In the genomic region with DNA sequence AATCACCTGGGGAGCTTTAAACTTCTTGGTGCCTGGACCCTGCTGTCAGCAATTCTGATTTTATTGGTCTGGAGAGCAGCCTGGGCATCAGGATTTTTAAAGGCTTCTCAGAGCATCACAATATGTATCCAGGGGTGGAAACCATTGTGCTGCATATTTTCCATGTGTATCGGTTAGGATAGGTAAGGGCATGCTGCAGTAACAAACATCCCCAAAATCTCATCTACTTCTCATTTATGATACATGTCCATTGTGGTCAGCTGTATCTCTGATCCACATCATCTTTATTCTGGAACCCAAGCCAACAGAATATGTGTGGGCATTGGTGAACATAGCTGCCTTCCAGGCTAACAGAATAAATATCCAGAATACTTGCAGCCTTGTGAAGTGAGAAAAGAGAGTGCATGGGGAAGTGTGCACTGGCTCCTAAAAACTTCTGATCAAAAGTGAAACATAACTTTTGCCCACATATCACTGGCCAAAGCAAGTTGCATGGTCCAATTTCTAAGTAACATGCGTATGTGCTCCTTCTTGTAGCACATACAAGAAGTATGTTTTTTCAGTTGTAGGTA, we compare ENCODE assay signal across 21 cellular contexts.
DNase-seq lines count a peak whose midpoint lies in the region; ATAC-seq, FAIRE-seq and TF ChIP-seq lines count a peak whose summit lies in the region.
"Had no signal": no experiment of that assay in that cellular context is flagged by ENCODE, and none has a peak within 500 bp of the region (broad histone marks: within the 10 kb centered on the region; RNA-seq: fewer than 3 reads in every experiment).

No MANE protein-coding gene starts in this region.

- H4K8ac ChIP-seq in trophoblast cell (ENCODE audit: low read depth, low read length) = no peak overlapping the region

- no peak overlapping the region for H3K18ac ChIP-seq in trophoblast cell (ENCODE audit: low read length)

- no peak overlapping the region for H3K14ac ChIP-seq in trophoblast cell (ENCODE audit: low read length)

- H4K91ac ChIP-seq in trophoblast cell (ENCODE audit: low read depth, low read length) = peak overlapping the region; percentile 8

- H4K20me1 ChIP-seq in GM23248 (ENCODE audit: insufficient read depth) = no peaks in the 10 kb centered on the region
- H4K20me1 ChIP-seq in mammary epithelial cell (ENCODE audit: insufficient read depth, low read length) = no peaks in the 10 kb centered on the region
- H4K20me1 ChIP-seq: BLaER1 had no signal

- no peak overlapping the region for H3K23ac ChIP-seq in trophoblast cell (ENCODE audit: low read length)

- TF ChIP-seq CTCF in RWPE2 (IDR thresholded peaks at IDR 0.05; ENCODE audit: poor library complexity, severe bottlenecking) (no peak), mammary epithelial cell (conservative IDR thresholded peaks at IDR 0.05 in 1 of 2, IDR thresholded peaks at IDR 0.05 in 1 of 2; ENCODE audit: extremely low read depth in 1 of 2, insufficient read depth in 1 of 2, low read depth in 1 of 2, low read length in 2 of 2) (no peak)

- H3K4me3 ChIP-seq in right cardiac atrium (ENCODE audit: low read length) (no peak overlapping the region), RWPE2 (ENCODE audit: severe bottlenecking) (no peak overlapping the region), trophoblast cell (ENCODE audit: low read depth, low read length) (no peak overlapping the region), GM23248 (no peak overlapping the region), mammary epithelial cell (replicated peaks in 1 of 3; ENCODE audit: insufficient read depth in 1 of 3, low read depth in 2 of 3, low read length in 3 of 3) (no peak overlapping the region)
- H3K4me3 ChIP-seq: BLaER1, GM23338 had no signal

- peaks cover 8% of the 10 kb centered on the region for H3K79me1 ChIP-seq in trophoblast cell (ENCODE audit: low read length)

- no peaks in the 10 kb centered on the region for H3K4me1 ChIP-seq in right cardiac atrium (ENCODE audit: control insufficient read depth, insufficient read depth, low read length)
- H3K4me1 ChIP-seq in RWPE2 (ENCODE audit: insufficient read depth, poor library complexity, severe bottlenecking) = peaks cover 44% of the 10 kb centered on the region
- H3K4me1 ChIP-seq in trophoblast cell (ENCODE audit: control insufficient read depth in 1 of 2, insufficient read depth in 2 of 2, low read length in 2 of 2) = peaks cover 10 to 16% of the 10 kb centered on the region in 2 experiments
- peaks cover 11% of the 10 kb centered on the region for H3K4me1 ChIP-seq in GM23248 (ENCODE audit: insufficient read depth)
- peaks cover 31% of the 10 kb centered on the region for H3K4me1 ChIP-seq in mammary epithelial cell (ENCODE audit: insufficient read depth, low read length)
- H3K4me1 ChIP-seq: BLaER1 had no signal

- CTCF ChIA-PET in mammary epithelial cell (lab: Charles Lee; ENCODE audit: low non-redundant PET) = no interaction called here

- no peak overlapping the region for H2AK5ac ChIP-seq in trophoblast cell (ENCODE audit: low read length)

- H3K9ac ChIP-seq in trophoblast cell (ENCODE audit: low read length) = no peak overlapping the region
- H3K9ac ChIP-seq in GM23248 = no peak overlapping the region
- H3K9ac ChIP-seq in mammary epithelial cell (ENCODE audit: insufficient read depth, low read length) = no peak overlapping the region
- H3K9ac ChIP-seq: BLaER1 had no signal

- H2AFZ ChIP-seq in trophoblast cell (ENCODE audit: insufficient read depth, low read length, poor library complexity) (no peak overlapping the region), GM23248 (no peak overlapping the region), mammary epithelial cell (ENCODE audit: low read depth, low read length) (no peak overlapping the region)
- H2AFZ ChIP-seq: GM23338 had no signal

- WGBS in right cardiac atrium = 99% methylated on average over 2 of the region's 2 CpGs
- WGBS in trophoblast cell (ENCODE audit: extremely low coverage, insufficient coverage, insufficient read length) = no CpG with 5 or more reads among the region's 2 CpGs
- 98 to 100% methylated on average over 2 of the region's 2 CpGs for WGBS in GM23248 (ENCODE audit: low coverage in 1 of 2, low lambda C conversion rate in 2 of 2, missing lambda C conversion rate in 2 of 2), 2 experiments
- WGBS in mammary epithelial cell (ENCODE audit: low coverage, missing lambda C conversion rate) = 93% methylated on average over 2 of the region's 2 CpGs

- FAIRE-seq in HTR-8/SVneo (lab: Jason Lieb, UNC) = peak; percentile 87
- FAIRE-seq: A204.1, G401.6, GM12892 had no signal

- dilution Hi-C loops in mammary epithelial cell (cut with HindIII; ENCODE audit: low sequenced_read_pairs) = no loop called here

- H3K79me2 ChIP-seq in trophoblast cell (ENCODE audit: control insufficient read depth, insufficient read depth, low read length, poor library complexity) (no peaks in the 10 kb centered on the region), GM23248 (ENCODE audit: insufficient read depth) (no peaks in the 10 kb centered on the region), mammary epithelial cell (ENCODE audit: insufficient read depth, low read length) (no peaks in the 10 kb centered on the region)

- DNase-seq in cardiac septum (ENCODE audit: low spot score) (peak; percentile 15), right cardiac atrium (no peak), HTR-8/SVneo (ENCODE audit: insufficient read length, low spot score) (no peak), RWPE2 (ENCODE audit: low spot score) (no peak), trophoblast cell (no peak), GM23248 (no peak), SW 1271 (lab: John Stamatoyannopoulos, UW) (no peak), mammary epithelial cell (no peak)
- DNase-seq: CD4-positive, CD25-positive, alpha-beta regulatory T cell; CD8-positive, alpha-beta T cell; DMS153; DND-41; H9 had no signal

- in situ Hi-C loops in GM23248 (cut with MboI) (loop anchor here (10.0 kb wide), 1 partner anchor 377 kb away; no protein-coding TSS in a partner anchor), mammary epithelial cell (cut with MboI; ENCODE audit: low sequenced_read_pairs in 2 of 2) (no loop called here)

- ATAC-seq in right cardiac atrium (no peak), RWPE2 (ENCODE audit: low read depth) (no peak)
- ATAC-seq: CD8-positive, alpha-beta T cell; GM23338; HCT116 had no signal

- no peaks in the 10 kb centered on the region for H3K9me2 ChIP-seq in GM23248 (ENCODE audit: insufficient read depth)

- H2BK12ac ChIP-seq in trophoblast cell (ENCODE audit: low read length) = no peak overlapping the region

- H3K27me3 ChIP-seq in right cardiac atrium (ENCODE audit: control insufficient read depth, insufficient read depth) (no peaks in the 10 kb centered on the region), RWPE2 (ENCODE audit: insufficient read depth, poor library complexity, severe bottlenecking) (no peaks in the 10 kb centered on the region), trophoblast cell (ENCODE audit: insufficient read depth, low read length) (no peaks in the 10 kb centered on the region), GM23248 (replicated peaks; ENCODE audit: insufficient read depth) (no peaks in the 10 kb centered on the region), mammary epithelial cell (ENCODE audit: insufficient read depth, low read length) (no peaks in the 10 kb centered on the region)
- H3K27me3 ChIP-seq: BLaER1 had no signal

- no peak overlapping the region for H3K27ac ChIP-seq in right cardiac atrium (ENCODE audit: low read length)
- peak overlapping the region; percentile 63 for H3K27ac ChIP-seq in RWPE2 (ENCODE audit: poor library complexity, severe bottlenecking)
- H3K27ac ChIP-seq in trophoblast cell (ENCODE audit: low read depth, low read length) = no peak overlapping the region
- H3K27ac ChIP-seq in GM23248 = no peak overlapping the region
- H3K27ac ChIP-seq in mammary epithelial cell (ENCODE audit: insufficient read depth, low read depth, low read length) = no peak overlapping the region
- H3K27ac ChIP-seq: 22Rv1, BLaER1, C4-2B had no signal

- no peaks in the 10 kb centered on the region for H3K36me3 ChIP-seq in RWPE2 (ENCODE audit: low read depth)
- H3K36me3 ChIP-seq in trophoblast cell (ENCODE audit: control insufficient read depth in 1 of 2, insufficient read depth in 2 of 2, low read length in 2 of 2) = no peaks in the 10 kb centered on the region
- H3K36me3 ChIP-seq in GM23248 (ENCODE audit: low read depth) = no peaks in the 10 kb centered on the region
- H3K36me3 ChIP-seq in mammary epithelial cell (ENCODE audit: insufficient read depth, low read length) = no peaks in the 10 kb centered on the region
- H3K36me3 ChIP-seq: BLaER1 had no signal

- H4K12ac ChIP-seq in trophoblast cell (ENCODE audit: low read depth, low read length) = no peak overlapping the region

- no TSS peak for BruUV-seq in mammary epithelial cell (replicated peaks; lab: Mats Ljungman, UMichigan)

- no peak overlapping the region for H3K4ac ChIP-seq in trophoblast cell (ENCODE audit: low read depth, low read length)

- H3K9me3 ChIP-seq in right cardiac atrium (ENCODE audit: control insufficient read depth, low read length) = no peaks in the 10 kb centered on the region
- H3K9me3 ChIP-seq in RWPE2 (ENCODE audit: severe bottlenecking) = peaks cover 6% of the 10 kb centered on the region
- H3K9me3 ChIP-seq in trophoblast cell (ENCODE audit: insufficient read depth, low read depth, low read length) = no peaks in the 10 kb centered on the region
- no peaks in the 10 kb centered on the region for H3K9me3 ChIP-seq in GM23248 (ENCODE audit: low read depth)
- H3K9me3 ChIP-seq in mammary epithelial cell (replicated peaks; ENCODE audit: insufficient read depth, low read length) = peaks cover 9% of the 10 kb centered on the region
- H3K9me3 ChIP-seq: BLaER1 had no signal

- intact Hi-C loops in cardiac septum (cut with DNase I) = no loop called here
- intact Hi-C loops in right cardiac atrium (cut with DNase I) = loop anchor here in 1 of 4 donors (10.0 kb wide), 1 partner anchor 377 kb away; no protein-coding TSS in a partner anchor
- intact Hi-C loops in mammary epithelial cell (cut with micrococcal nuclease) = loop anchor here (10.0 kb wide), 1 partner anchor 167 kb away; no protein-coding TSS in a partner anchor

- peak overlapping the region; percentile 3 for H3K4me2 ChIP-seq in trophoblast cell (ENCODE audit: low read length)
- no peak overlapping the region for H3K4me2 ChIP-seq in GM23248 (ENCODE audit: unreplicated experiment)
- H3K4me2 ChIP-seq in mammary epithelial cell (ENCODE audit: insufficient read depth, low read depth, low read length) = no peak overlapping the region
- H3K4me2 ChIP-seq: BLaER1, GM23338 had no signal

- H3F3A ChIP-seq in GM23248 (ENCODE audit: insufficient read depth) = peaks cover 6% of the 10 kb centered on the region; the same call in 1 of the 2 replicates

- H2BK5ac ChIP-seq in trophoblast cell (ENCODE audit: low read depth, low read length, poor library complexity) = no peak overlapping the region

- H2BK120ac ChIP-seq in trophoblast cell (ENCODE audit: insufficient read depth, low read length, poor library complexity) = no peak overlapping the region
